In the genomic region with DNA sequence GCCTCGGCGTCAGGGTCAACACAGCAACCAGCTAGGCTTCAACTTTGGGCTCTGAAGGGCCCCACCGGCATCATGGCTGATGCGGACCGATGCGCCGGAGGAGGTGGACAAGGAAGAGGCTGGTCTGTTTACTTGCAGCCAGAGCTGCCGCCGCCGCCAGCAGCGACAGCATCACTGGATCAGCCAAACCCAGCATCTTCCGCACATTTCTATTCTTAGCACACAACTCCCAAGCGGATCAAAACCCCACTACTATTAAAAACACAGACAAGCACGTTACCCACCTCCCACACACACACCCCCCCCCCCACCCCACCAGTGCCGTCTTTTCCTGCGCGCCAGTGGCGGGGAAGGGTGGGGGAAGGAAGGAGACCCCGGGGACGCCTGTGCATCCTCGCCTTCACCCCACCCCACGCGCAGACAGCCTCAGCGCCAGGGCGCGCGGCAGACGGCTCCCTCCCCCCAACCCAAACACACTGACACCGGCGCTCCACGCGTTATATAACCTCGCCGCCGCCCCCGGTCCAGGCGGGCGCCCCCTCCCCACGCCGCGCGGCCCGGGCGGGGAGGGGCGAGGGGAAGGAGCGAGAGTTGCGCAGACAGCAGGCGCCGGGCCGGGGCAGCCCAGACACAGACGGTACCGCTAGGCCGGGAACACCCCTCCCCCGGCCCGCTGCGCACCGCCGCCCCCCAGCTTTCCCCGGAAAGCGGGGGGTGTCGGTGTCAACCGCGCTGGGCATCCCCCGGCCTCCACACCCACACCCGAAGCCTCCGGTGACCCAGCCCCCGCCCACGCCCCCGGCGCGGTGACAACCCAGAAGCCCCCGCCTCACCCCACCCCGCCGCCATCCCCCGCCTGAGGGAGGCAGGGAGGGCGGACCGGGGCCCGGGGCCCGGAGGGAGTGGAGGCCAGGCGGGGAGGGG, we compare ENCODE assay signal across 7 cellular contexts. TPM values are rescaled to one million over a fixed set of nuclear protein-coding genes. Genes with fewer than 3 reads are reported as not detected.
DNase-seq lines count a peak whose midpoint lies in the region; ATAC-seq and TF ChIP-seq lines count a peak whose summit lies in the region.

No MANE protein-coding gene starts in this region.

- intact Hi-C loops in esophagus muscularis mucosa (cut with DNase I), result loop anchor here (1.0 to 10.0 kb wide), 4 partner anchors 142 to 595 kb away; a partner anchor contains a TSS

- WGBS in esophagus muscularis mucosa, result 0% methylated on average over 7 of the region's 80 CpGs

- no peaks in the 10 kb centered on the region for H3K36me3 Mint-ChIP-seq in activated T-cell treated with anti-CD3 and anti-CD28 coated beads, Interleukin-2, amount 50 U/mL, for 4 hours (ENCODE audit: insufficient read depth)

- no peaks in the 10 kb centered on the region for H3K27me3 Mint-ChIP-seq in activated T-cell treated with anti-CD3 and anti-CD28 coated beads, Interleukin-2, amount 50 U/mL, for 4 hours (ENCODE audit: low read depth)

- peak; percentile 38 to 56 for DNase-seq in NOMO-1 (lab: John Stamatoyannopoulos, UW; ENCODE audit: unreplicated experiment in 2 of 2)
- peak; percentile 85 for DNase-seq in activated T-cell treated with anti-CD3 and anti-CD28 coated beads, Interleukin-2, amount 50 U/mL, for 4 hours
- no peak for DNase-seq in esophagus muscularis mucosa (ENCODE audit: extremely low spot score)
- DNase-seq in stimulated activated CD8-positive, alpha-beta memory T cell treated with anti-CD3 and anti-CD28 coated beads, Interleukin-4, amount 100 ng/mL, for 48 hours, result peak; percentile 72

- H3K27me3 ChIP-seq in esophagus muscularis mucosa, result no peaks in the 10 kb centered on the region
- H3K27me3 ChIP-seq in muscle layer of duodenum (ENCODE audit: low read depth, low read length), result no peaks in the 10 kb centered on the region

- TF ChIP-seq EP300 in esophagus muscularis mucosa (IDR thresholded peaks at IDR 0.05), result no peak

- H3K36me3 ChIP-seq in esophagus muscularis mucosa (no peaks in the 10 kb centered on the region), muscle layer of duodenum (ENCODE audit: control insufficient read depth in 1 of 2, insufficient read depth in 2 of 2, low read length in 2 of 2) (peaks cover 0 to 4% of the 10 kb centered on the region in 2 donors)

- peaks cover 3 to 44% (median 32%) of the 10 kb centered on the region in 4 donors for H3K4me1 ChIP-seq in esophagus muscularis mucosa
- peaks cover 0 to 13% of the 10 kb centered on the region in 2 donors for H3K4me1 ChIP-seq in muscle layer of duodenum (ENCODE audit: control insufficient read depth in 1 of 2, insufficient read depth in 2 of 2, low read length in 2 of 2)

- peak overlapping the region; percentile 93 to 99 (median 96) for H3K4me3 ChIP-seq in esophagus muscularis mucosa
- H3K4me3 ChIP-seq in muscle layer of duodenum (ENCODE audit: low read depth in 1 of 2, low read length in 2 of 2), result peak overlapping the region; percentile 51 to 82

- H3K27ac ChIP-seq in esophagus muscularis mucosa (replicated peaks in 1 of 4), result peak overlapping the region; percentile 97 to 99 (median 99)
- peak overlapping the region; percentile 67 for H3K27ac ChIP-seq in muscle layer of duodenum (ENCODE audit: low read length)

- ATAC-seq in GM18868 (IDR thresholded peaks at IDR 0.05; ENCODE audit: unreplicated experiment) (peak; percentile 20), HG03103 (IDR thresholded peaks at IDR 0.05; ENCODE audit: low read depth, unreplicated experiment) (peak; percentile 24)
- ATAC-seq in activated T-cell treated with anti-CD3 and anti-CD28 coated beads, Interleukin-2, amount 50 U/mL, for 4 hours, result peak; percentile 37 to 44

- H3K9me3 ChIP-seq in esophagus muscularis mucosa (no peaks in the 10 kb centered on the region), muscle layer of duodenum (ENCODE audit: control insufficient read depth in 1 of 2, low read length in 2 of 2) (no peaks in the 10 kb centered on the region)

- no peak for TF ChIP-seq POLR2A in esophagus muscularis mucosa (IDR thresholded peaks at IDR 0.05; ENCODE audit: low read depth)

- TF ChIP-seq CTCF in esophagus muscularis mucosa (IDR thresholded peaks at IDR 0.05), result no peak

- peaks cover 39% of the 10 kb centered on the region for H3K4me1 Mint-ChIP-seq in activated T-cell treated with anti-CD3 and anti-CD28 coated beads, Interleukin-2, amount 50 U/mL, for 4 hours (ENCODE audit: low read depth)

- H3K9me3 Mint-ChIP-seq in activated T-cell treated with anti-CD3 and anti-CD28 coated beads, Interleukin-2, amount 50 U/mL, for 4 hours, result no peaks in the 10 kb centered on the region

- H3K4me3 Mint-ChIP-seq in activated T-cell treated with anti-CD3 and anti-CD28 coated beads, Interleukin-2, amount 50 U/mL, for 4 hours, result peak overlapping the region; percentile 93

RNA-seq across cellular contexts. Expression of a gene that starts 0.7 kb away (rescaled TPM):
- 10 to 100 TPM; 17.9 to 19.1 (median 18.3) TPM for total RNA-seq in activated T-cell treated with anti-CD3 and anti-CD28 coated beads, Interleukin-2, amount 50 U/mL, for 4 hours
- 100 to 1,000 TPM in 1 of 4 donors, 10 to 100 TPM in 3; 63.9 to 104 (median 74.2) TPM for total RNA-seq in esophagus muscularis mucosa
